Comparison of ENCODE assay signal across 26 cellular contexts in genomic region chr17:59392973-59393679, GRCh38.
"Had no signal": no experiment of that assay in that cellular context is flagged by ENCODE, and none has a peak within 500 bp of the region (broad histone marks: within the 10 kb centered on the region; RNA-seq: fewer than 3 reads in every experiment).

No MANE protein-coding gene starts in this region.

- H3K36me3 ChIP-seq: breast epithelium had no signal

- H3K4me1 ChIP-seq: breast epithelium, colonic mucosa had no signal

- H3K27ac Mint-ChIP-seq: immature natural killer cell; natural killer cell treated with Interleukin-12 subunit alpha and Interleukin-12 subunit beta and Interleukin-15 and Interleukin-18, amount 100 ng/mL, for 72 hours; stimulated activated memory B cell treated with anti-CD40 and anti-IgM and Interleukin-4, amounts not matched to agents 10 μg/mL and 1 μg/mL and 100 μg/mL, for 72 hours; stimulated activated naive CD8-positive, alpha-beta T cell treated with anti-CD3 and anti-CD28 coated beads, Interleukin-15, amount 100 ng/mL, for 72 hours; T-helper 2 cell treated with Interferon-gamma antibody and Interleukin-4, amounts not matched to agents 5 μg/mL and 100 μg/mL, for 36 hours had no signal

- DNase-seq: activated CD4-positive, alpha-beta T cell treated with anti-CD3 and anti-CD28 coated beads for 4 hours; activated CD4-positive, alpha-beta T cell treated with anti-CD3 and anti-CD28 coated beads, Interleukin-2, amount 50 U/mL, for 48 hours; activated CD8-positive, alpha-beta memory T cell treated with anti-CD3 and anti-CD28 coated beads for 24 hours; activated gamma-delta T cell treated with Interleukin-2 at 50 U/mL for 16 hours; activated naive CD4-positive, alpha-beta T cell treated with anti-CD3 and anti-CD28 coated beads, Interleukin-2, amount 50 U/mL, for 16 hours; amygdala; cerebellar nuclear complex; colonic mucosa; effector memory CD4-positive, alpha-beta T cell; hypothalamus; immature natural killer cell; kidney; left colon; mesendoderm; stimulated activated CD4-positive, alpha-beta T cell treated with anti-CD3 and anti-CD28 coated beads, Interleukin-1b, Interleukin-23, amount 100 ng/mL, for 48 hours; stimulated activated CD4-positive, alpha-beta T cell treated with anti-CD3 and anti-CD28 coated beads, Interleukin-4, amount 100 ng/mL, for 4 hours; stimulated activated CD8-positive, alpha-beta memory T cell treated with anti-CD3 and anti-CD28 coated beads, Interleukin-4, amount 100 ng/mL, for 48 hours; stimulated activated naive CD8-positive, alpha-beta T cell treated with anti-CD3 and anti-CD28 coated beads, Interleukin-15, amount 100 ng/mL, for 72 hours; T-helper 1 cell; tibial artery had no signal

- H3K4me3 Mint-ChIP-seq: immature natural killer cell; natural killer cell treated with Interleukin-12 subunit alpha and Interleukin-12 subunit beta and Interleukin-15 and Interleukin-18, amount 100 ng/mL, for 72 hours; stimulated activated memory B cell treated with anti-CD40 and anti-IgM and Interleukin-4, amounts not matched to agents 10 μg/mL and 1 μg/mL and 100 μg/mL, for 72 hours; stimulated activated naive CD8-positive, alpha-beta T cell treated with anti-CD3 and anti-CD28 coated beads, Interleukin-15, amount 100 ng/mL, for 72 hours; T-helper 2 cell treated with Interferon-gamma antibody and Interleukin-4, amounts not matched to agents 5 μg/mL and 100 μg/mL, for 36 hours had no signal

- H3K9me3 Mint-ChIP-seq: immature natural killer cell; natural killer cell treated with Interleukin-12 subunit alpha and Interleukin-12 subunit beta and Interleukin-15 and Interleukin-18, amount 100 ng/mL, for 72 hours; stimulated activated memory B cell treated with anti-CD40 and anti-IgM and Interleukin-4, amounts not matched to agents 10 μg/mL and 1 μg/mL and 100 μg/mL, for 72 hours; stimulated activated naive CD8-positive, alpha-beta T cell treated with anti-CD3 and anti-CD28 coated beads, Interleukin-15, amount 100 ng/mL, for 72 hours; T-helper 2 cell treated with Interferon-gamma antibody and Interleukin-4, amounts not matched to agents 5 μg/mL and 100 μg/mL, for 36 hours had no signal

- H3K36me3 Mint-ChIP-seq: natural killer cell treated with Interleukin-12 subunit alpha and Interleukin-12 subunit beta and Interleukin-15 and Interleukin-18, amount 100 ng/mL, for 72 hours had no signal

- H3K27ac ChIP-seq: breast epithelium, colonic mucosa, tibial artery had no signal

- ATAC-seq: left colon; natural killer cell treated with Interleukin-12 subunit alpha and Interleukin-12 subunit beta and Interleukin-15 and Interleukin-18, amount 100 ng/mL, for 72 hours; stimulated activated memory B cell treated with anti-CD40 and anti-IgM and Interleukin-4, amounts not matched to agents 10 μg/mL and 1 μg/mL and 100 μg/mL, for 72 hours; stimulated activated naive CD8-positive, alpha-beta T cell treated with anti-CD3 and anti-CD28 coated beads, Interleukin-15, amount 100 ng/mL, for 72 hours had no signal

- H3K9me3 ChIP-seq: breast epithelium, colonic mucosa, tibial artery had no signal

- H3K4me3 ChIP-seq: breast epithelium, colonic mucosa, lung, smooth muscle cell, tibial artery had no signal

- H3K27me3 Mint-ChIP-seq: natural killer cell treated with Interleukin-12 subunit alpha and Interleukin-12 subunit beta and Interleukin-15 and Interleukin-18, amount 100 ng/mL, for 72 hours; stimulated activated memory B cell treated with anti-CD40 and anti-IgM and Interleukin-4, amounts not matched to agents 10 μg/mL and 1 μg/mL and 100 μg/mL, for 72 hours; stimulated activated naive CD8-positive, alpha-beta T cell treated with anti-CD3 and anti-CD28 coated beads, Interleukin-15, amount 100 ng/mL, for 72 hours had no signal

- H3K27me3 ChIP-seq: breast epithelium, colonic mucosa, tibial artery had no signal

- H3K4me1 Mint-ChIP-seq: immature natural killer cell; stimulated activated memory B cell treated with anti-CD40 and anti-IgM and Interleukin-4, amounts not matched to agents 10 μg/mL and 1 μg/mL and 100 μg/mL, for 72 hours had no signal
